18 cellular contexts compared by ENCODE assay signal in genomic region chr12:58901664-58902063, GRCh38.
"Had no signal": no experiment of that assay in that cellular context is flagged by ENCODE, and none has a peak within 500 bp of the region (broad histone marks: within the 10 kb centered on the region; RNA-seq: fewer than 3 reads in every experiment).

No MANE protein-coding gene starts in this region.

- ATAC-seq: lower lobe of right lung; natural killer cell; pancreas; right cardiac atrium; stimulated activated effector memory CD8-positive, alpha-beta T cell treated with anti-CD3 and anti-CD28 coated beads, Interleukin-12 subunit alpha, Interleukin-12 subunit beta, amount 100 ng/mL, for 72 hours; stimulated activated naive CD8-positive, alpha-beta T cell treated with anti-CD3 and anti-CD28 coated beads, Interleukin-15, Interleukin-2, amounts not matched to agents 100 U/mL and 50 U/mL, for 24 hours had no signal

- H3K27ac ChIP-seq: coronary artery, left ventricle myocardium inferior, lower lobe of right lung, pancreas, tibial artery, upper lobe of left lung, uterus had no signal

- DNase-seq: effector CD4-positive, alpha-beta T cell; foreskin fibroblast; immature natural killer cell; kidney; left cardiac atrium; left ventricle myocardium inferior; lower lobe of right lung; natural killer cell; pancreas; right cardiac atrium; stimulated activated CD4-positive, alpha-beta T cell treated with anti-CD3 and anti-CD28 coated beads, Interleukin-4, amount 100 ng/mL, for 1 hour; stimulated activated CD8-positive, alpha-beta memory T cell treated with anti-CD3 and anti-CD28 coated beads, Interleukin-4, amount 100 ng/mL, for 48 hours; stimulated activated naive CD8-positive, alpha-beta T cell treated with anti-CD3 and anti-CD28 coated beads, Interleukin-15, Interleukin-2, amounts not matched to agents 100 U/mL and 50 U/mL, for 24 hours; tibial artery; upper lobe of left lung; uterus had no signal

- H3K4me3 ChIP-seq: coronary artery, left ventricle myocardium inferior, lower lobe of right lung, pancreas, tibial artery, upper lobe of left lung, uterus had no signal

- H3K4me1 ChIP-seq: uterus had no signal

- H3K9me3 ChIP-seq: left ventricle myocardium inferior, lower lobe of right lung, pancreas, tibial artery, upper lobe of left lung, uterus had no signal

- H3K27me3 ChIP-seq: pancreas, tibial artery, upper lobe of left lung, uterus had no signal

- H3K36me3 ChIP-seq: uterus had no signal
